In the genomic region with DNA sequence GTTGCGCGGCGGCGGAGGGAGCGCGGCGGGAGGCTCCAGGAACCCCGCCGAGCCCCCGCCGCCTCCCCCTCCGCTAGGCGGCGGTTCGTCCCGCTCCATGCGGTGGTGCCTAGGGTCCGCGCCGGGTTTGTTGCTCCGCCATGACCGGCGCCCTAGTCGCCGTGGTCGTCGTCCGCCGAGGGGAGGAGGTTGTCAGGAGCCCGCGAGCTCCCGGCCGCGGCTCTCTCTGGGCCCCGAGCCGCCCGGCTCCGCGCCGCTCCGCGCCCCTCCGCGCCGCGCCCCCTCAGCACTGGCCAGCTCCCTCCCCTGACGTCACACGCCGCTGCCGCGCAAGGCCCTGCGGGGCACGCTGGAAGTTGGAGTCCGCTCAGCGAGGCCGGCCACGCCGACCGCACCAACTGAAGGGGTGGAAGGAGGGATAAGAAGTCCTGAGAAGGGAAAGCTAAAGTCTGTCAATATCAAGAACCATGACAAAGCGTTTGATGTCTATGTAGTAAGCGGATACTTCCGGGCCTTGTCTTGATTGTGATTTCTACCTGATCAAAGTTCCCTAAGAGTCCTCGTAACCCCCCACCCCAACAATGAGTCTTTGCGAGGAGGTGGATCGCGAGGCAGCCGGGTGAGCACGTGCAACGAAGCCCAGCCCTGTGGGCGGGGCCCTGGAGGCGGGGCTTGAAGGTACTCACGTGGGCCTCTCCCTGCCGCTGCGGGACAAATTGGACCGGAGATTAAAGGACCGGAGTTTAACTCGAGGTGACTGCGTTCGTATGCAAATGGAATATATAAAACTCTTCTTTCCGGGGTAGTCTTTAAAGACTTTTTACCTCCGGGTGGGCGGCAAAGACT, we compare ENCODE assay signal across 1 cellular context.
TF ChIP-seq lines count a peak whose summit lies in the region.

A gene (minus strand): TSS at position 291 of the 846 bp plus-strand sequence.

TF ChIP-seq in HepG2, 621 proteins besides CTCF, POLR2A, EP300 and RAD21 (continued from another document and continues in another):
- TF ChIP-seq, protein P1, sequence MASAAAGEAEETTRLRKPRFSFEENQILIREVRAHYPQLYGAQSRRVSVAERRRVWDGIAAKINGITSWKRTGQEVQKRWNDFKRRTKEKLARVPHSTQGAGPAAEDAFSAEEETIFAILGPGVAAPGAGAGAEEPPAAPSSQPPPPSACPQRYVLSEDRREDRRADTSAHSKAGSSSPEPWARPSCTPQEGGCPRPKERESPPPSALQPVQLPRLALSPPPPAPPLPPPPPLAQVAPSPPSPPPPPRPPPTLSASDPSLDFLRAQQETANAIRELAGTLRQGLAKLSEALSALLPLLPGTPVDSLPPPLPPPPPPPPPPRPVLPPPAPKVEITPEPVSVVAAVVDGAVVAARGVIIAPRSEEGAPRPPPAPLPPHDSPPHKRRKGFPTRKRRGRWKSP (CRISPR knock-in tag; IDR thresholded peaks at IDR 0.05): peak; percentile 61; the same call in 1 of the 2 replicates
- TF ChIP-seq BRCA1 (CRISPR knock-in tag; IDR thresholded peaks at IDR 0.05) (peak; percentile 39; the same call in 1 of the 2 replicates), CBX2 (IDR thresholded peaks at IDR 0.05; ENCODE audit: low read depth, low read length) (no peak), CBX2 (CRISPR knock-in tag; IDR thresholded peaks at IDR 0.05; ENCODE audit: low read depth) (no peak), TMF1 (CRISPR knock-in tag; IDR thresholded peaks at IDR 0.05; ENCODE audit: low read depth) (peak; percentile 28; the same call in 1 of the 2 replicates), SP4 (CRISPR knock-in tag; IDR thresholded peaks at IDR 0.05) (peak; percentile 88), GZF1 (CRISPR knock-in tag; IDR thresholded peaks at IDR 0.05) (no peak), SPEN (CRISPR knock-in tag; IDR thresholded peaks at IDR 0.05; ENCODE audit: low read depth) (peak; percentile 59; the same call in 1 of the 2 replicates), HNF4A (CRISPR knock-in tag; IDR thresholded peaks at IDR 0.05) (no peak), ZNF777 (CRISPR knock-in tag; IDR thresholded peaks at IDR 0.05) (peak; percentile 16; the same call in 1 of the 2 replicates), ZNF792 (CRISPR knock-in tag; IDR thresholded peaks at IDR 0.05) (peak; percentile 12; the same call in 1 of the 2 replicates), ZKSCAN1 (IDR thresholded peaks at IDR 0.05; ENCODE audit: low read length) (0 out of 2 replicates have a peak, but pooled peaks have one; percentile 20), JUNB (CRISPR knock-in tag; IDR thresholded peaks at IDR 0.05; ENCODE audit: borderline replicate concordance) (no peak), RARG (CRISPR knock-in tag; IDR thresholded peaks at IDR 0.05; ENCODE audit: low read depth) (no peak), NFIB (CRISPR knock-in tag; IDR thresholded peaks at IDR 0.05; ENCODE audit: borderline replicate concordance) (no peak), TCF7L2 (IDR thresholded peaks at IDR 0.05; ENCODE audit: low read depth, low read length) (no peak), ZNF572 (CRISPR knock-in tag; IDR thresholded peaks at IDR 0.05) (0 out of 2 replicates have a peak, but pooled peaks have one; percentile 56), ZNF589 (CRISPR knock-in tag; conservative IDR thresholded peaks at IDR 0.05) (peak; percentile 48; the same call in 1 of the 2 replicates), ATF7 (IDR thresholded peaks at IDR 0.05) (peak; percentile 94), ATF7 (CRISPR knock-in tag; IDR thresholded peaks at IDR 0.05) (peak; percentile 75)
- TF ChIP-seq, protein P2, sequence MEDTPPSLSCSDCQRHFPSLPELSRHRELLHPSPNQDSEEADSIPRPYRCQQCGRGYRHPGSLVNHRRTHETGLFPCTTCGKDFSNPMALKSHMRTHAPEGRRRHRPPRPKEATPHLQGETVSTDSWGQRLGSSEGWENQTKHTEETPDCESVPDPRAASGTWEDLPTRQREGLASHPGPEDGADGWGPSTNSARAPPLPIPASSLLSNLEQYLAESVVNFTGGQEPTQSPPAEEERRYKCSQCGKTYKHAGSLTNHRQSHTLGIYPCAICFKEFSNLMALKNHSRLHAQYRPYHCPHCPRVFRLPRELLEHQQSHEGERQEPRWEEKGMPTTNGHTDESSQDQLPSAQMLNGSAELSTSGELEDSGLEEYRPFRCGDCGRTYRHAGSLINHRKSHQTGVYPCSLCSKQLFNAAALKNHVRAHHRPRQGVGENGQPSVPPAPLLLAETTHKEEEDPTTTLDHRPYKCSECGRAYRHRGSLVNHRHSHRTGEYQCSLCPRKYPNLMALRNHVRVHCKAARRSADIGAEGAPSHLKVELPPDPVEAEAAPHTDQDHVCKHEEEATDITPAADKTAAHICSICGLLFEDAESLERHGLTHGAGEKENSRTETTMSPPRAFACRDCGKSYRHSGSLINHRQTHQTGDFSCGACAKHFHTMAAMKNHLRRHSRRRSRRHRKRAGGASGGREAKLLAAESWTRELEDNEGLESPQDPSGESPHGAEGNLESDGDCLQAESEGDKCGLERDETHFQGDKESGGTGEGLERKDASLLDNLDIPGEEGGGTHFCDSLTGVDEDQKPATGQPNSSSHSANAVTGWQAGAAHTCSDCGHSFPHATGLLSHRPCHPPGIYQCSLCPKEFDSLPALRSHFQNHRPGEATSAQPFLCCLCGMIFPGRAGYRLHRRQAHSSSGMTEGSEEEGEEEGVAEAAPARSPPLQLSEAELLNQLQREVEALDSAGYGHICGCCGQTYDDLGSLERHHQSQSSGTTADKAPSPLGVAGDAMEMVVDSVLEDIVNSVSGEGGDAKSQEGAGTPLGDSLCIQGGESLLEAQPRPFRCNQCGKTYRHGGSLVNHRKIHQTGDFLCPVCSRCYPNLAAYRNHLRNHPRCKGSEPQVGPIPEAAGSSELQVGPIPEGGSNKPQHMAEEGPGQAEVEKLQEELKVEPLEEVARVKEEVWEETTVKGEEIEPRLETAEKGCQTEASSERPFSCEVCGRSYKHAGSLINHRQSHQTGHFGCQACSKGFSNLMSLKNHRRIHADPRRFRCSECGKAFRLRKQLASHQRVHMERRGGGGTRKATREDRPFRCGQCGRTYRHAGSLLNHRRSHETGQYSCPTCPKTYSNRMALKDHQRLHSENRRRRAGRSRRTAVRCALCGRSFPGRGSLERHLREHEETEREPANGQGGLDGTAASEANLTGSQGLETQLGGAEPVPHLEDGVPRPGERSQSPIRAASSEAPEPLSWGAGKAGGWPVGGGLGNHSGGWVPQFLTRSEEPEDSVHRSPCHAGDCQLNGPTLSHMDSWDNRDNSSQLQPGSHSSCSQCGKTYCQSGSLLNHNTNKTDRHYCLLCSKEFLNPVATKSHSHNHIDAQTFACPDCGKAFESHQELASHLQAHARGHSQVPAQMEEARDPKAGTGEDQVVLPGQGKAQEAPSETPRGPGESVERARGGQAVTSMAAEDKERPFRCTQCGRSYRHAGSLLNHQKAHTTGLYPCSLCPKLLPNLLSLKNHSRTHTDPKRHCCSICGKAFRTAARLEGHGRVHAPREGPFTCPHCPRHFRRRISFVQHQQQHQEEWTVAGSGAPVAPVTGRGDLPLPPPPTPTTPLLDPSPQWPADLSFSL (CRISPR knock-in tag; IDR thresholded peaks at IDR 0.05): no peak
- TF ChIP-seq, protein P3, sequence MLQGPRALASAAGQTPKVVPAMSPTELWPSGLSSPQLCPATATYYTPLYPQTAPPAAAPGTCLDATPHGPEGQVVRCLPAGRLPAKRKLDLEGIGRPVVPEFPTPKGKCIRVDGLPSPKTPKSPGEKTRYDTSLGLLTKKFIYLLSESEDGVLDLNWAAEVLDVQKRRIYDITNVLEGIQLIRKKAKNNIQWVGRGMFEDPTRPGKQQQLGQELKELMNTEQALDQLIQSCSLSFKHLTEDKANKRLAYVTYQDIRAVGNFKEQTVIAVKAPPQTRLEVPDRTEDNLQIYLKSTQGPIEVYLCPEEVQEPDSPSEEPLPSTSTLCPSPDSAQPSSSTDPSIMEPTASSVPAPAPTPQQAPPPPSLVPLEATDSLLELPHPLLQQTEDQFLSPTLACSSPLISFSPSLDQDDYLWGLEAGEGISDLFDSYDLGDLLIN (CRISPR knock-in tag; IDR thresholded peaks at IDR 0.05; ENCODE audit: borderline replicate concordance): no peak; the same call in 1 of the 2 replicates
- TF ChIP-seq, protein P4, sequence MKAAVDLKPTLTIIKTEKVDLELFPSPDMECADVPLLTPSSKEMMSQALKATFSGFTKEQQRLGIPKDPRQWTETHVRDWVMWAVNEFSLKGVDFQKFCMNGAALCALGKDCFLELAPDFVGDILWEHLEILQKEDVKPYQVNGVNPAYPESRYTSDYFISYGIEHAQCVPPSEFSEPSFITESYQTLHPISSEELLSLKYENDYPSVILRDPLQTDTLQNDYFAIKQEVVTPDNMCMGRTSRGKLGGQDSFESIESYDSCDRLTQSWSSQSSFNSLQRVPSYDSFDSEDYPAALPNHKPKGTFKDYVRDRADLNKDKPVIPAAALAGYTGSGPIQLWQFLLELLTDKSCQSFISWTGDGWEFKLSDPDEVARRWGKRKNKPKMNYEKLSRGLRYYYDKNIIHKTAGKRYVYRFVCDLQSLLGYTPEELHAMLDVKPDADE (CRISPR knock-in tag; IDR thresholded peaks at IDR 0.05): 0 out of 2 replicates have a peak, but pooled peaks have one; percentile 29
- TF ChIP-seq, protein P5, sequence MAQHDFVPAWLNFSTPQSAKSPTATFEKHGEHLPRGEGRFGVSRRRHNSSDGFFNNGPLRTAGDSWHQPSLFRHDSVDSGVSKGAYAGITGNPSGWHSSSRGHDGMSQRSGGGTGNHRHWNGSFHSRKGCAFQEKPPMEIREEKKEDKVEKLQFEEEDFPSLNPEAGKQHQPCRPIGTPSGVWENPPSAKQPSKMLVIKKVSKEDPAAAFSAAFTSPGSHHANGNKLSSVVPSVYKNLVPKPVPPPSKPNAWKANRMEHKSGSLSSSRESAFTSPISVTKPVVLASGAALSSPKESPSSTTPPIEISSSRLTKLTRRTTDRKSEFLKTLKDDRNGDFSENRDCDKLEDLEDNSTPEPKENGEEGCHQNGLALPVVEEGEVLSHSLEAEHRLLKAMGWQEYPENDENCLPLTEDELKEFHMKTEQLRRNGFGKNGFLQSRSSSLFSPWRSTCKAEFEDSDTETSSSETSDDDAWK (CRISPR knock-in tag; IDR thresholded peaks at IDR 0.05): no peak
- TF ChIP-seq, protein P6, sequence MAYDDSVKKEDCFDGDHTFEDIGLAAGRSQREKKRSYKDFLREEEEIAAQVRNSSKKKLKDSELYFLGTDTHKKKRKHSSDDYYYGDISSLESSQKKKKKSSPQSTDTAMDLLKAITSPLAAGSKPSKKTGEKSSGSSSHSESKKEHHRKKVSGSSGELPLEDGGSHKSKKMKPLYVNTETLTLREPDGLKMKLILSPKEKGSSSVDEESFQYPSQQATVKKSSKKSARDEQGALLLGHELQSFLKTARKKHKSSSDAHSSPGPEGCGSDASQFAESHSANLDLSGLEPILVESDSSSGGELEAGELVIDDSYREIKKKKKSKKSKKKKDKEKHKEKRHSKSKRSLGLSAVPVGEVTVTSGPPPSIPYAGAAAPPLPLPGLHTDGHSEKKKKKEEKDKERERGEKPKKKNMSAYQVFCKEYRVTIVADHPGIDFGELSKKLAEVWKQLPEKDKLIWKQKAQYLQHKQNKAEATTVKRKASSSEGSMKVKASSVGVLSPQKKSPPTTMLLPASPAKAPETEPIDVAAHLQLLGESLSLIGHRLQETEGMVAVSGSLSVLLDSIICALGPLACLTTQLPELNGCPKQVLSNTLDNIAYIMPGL (CRISPR knock-in tag; IDR thresholded peaks at IDR 0.05; ENCODE audit: borderline replicate concordance in 1 of 2, low read depth in 1 of 2): peak; percentile 30 to 71; a peak in 3 of 4 replicates
- TF ChIP-seq, protein P7, sequence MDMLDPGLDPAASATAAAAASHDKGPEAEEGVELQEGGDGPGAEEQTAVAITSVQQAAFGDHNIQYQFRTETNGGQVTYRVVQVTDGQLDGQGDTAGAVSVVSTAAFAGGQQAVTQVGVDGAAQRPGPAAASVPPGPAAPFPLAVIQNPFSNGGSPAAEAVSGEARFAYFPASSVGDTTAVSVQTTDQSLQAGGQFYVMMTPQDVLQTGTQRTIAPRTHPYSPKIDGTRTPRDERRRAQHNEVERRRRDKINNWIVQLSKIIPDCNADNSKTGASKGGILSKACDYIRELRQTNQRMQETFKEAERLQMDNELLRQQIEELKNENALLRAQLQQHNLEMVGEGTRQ (IDR thresholded peaks at IDR 0.05; ENCODE audit: low read depth, low read length): peak; percentile 77
- TF ChIP-seq, protein P7 (CRISPR knock-in tag; IDR thresholded peaks at IDR 0.05; ENCODE audit: borderline replicate concordance): peak; percentile 89
- TF ChIP-seq, protein P8, sequence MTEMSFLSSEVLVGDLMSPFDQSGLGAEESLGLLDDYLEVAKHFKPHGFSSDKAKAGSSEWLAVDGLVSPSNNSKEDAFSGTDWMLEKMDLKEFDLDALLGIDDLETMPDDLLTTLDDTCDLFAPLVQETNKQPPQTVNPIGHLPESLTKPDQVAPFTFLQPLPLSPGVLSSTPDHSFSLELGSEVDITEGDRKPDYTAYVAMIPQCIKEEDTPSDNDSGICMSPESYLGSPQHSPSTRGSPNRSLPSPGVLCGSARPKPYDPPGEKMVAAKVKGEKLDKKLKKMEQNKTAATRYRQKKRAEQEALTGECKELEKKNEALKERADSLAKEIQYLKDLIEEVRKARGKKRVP (CRISPR knock-in tag; IDR thresholded peaks at IDR 0.05): peak in 1 of 2 experiments; percentile 27; a peak in 1 of 4 replicates
